ENCODE assay signal across 1 cellular context in genomic region chr16:69669577-69669976, GRCh38.
TF ChIP-seq lines count a peak whose summit lies in the region.

No MANE protein-coding gene starts in this region.

TF ChIP-seq in K562, 482 proteins besides CTCF, POLR2A, EP300 and RAD21:
- TF ChIP-seq ZNF23 (CRISPR knock-in tag; IDR thresholded peaks at IDR 0.05) (no peak), HDAC8 (tag; IDR thresholded peaks at IDR 0.05) (no peak), TFE3 (CRISPR knock-in tag; IDR thresholded peaks at IDR 0.05) (peak; percentile 74), ZBTB8A (IDR thresholded peaks at IDR 0.05; ENCODE audit: partially characterized antibody) (no peak), MEIS2 (IDR thresholded peaks at IDR 0.05; ENCODE audit: partially characterized antibody) (peak; percentile 35), PBX2 (CRISPR knock-in tag; IDR thresholded peaks at IDR 0.05; ENCODE audit: low read depth) (no peak), PBX2 (tag; conservative IDR thresholded peaks at IDR 0.05; ENCODE audit: low read depth) (peak; percentile 30; the same call in 1 of the 2 replicates)
